6 cellular contexts compared by ENCODE assay signal in the genomic region with DNA sequence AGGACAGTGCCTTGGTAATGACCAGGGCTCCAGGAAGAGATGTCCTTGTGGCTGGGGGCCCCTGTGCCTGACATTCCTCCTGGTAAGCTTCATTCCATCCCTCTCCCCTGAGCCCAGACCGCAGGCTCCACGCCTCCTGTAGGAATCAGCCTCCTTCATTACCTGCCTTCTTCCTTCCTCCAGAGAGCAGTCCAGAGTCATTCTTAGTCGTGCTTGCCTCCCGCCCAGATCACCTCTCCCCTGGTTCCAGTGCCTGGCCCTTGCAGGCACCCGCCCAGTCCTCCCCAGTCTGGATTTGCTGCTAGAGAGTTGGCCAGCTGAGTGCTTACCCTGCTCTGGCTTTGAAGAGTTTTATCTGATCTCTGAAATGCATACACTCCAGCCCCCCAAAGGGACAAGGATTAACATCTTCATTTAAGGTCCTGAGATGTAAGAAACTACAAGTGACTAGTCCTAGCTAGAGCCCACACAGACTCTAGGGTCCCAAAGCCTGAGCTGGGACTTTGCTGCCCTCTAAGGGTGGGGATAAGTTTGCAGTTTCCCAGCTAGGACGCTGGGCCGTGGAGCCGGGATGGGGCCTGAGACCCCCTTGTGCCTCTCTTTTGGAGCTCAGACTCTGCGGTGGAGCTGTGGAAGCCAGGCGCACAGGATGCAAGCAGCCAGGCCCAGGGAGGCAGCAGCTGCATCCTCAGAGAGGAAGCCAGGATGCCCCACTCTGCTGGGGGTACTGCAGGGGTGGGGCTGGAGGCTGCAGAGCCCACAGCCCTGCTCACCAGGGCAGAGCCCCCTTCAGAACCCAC. TPM values are rescaled to one million over a fixed set of nuclear protein-coding genes. Genes with fewer than 3 reads are reported as not detected.
DNase-seq lines count a peak whose midpoint lies in the region; ATAC-seq lines count a peak whose summit lies in the region.

No MANE protein-coding gene starts in this region.

- peak; percentile 42 for ATAC-seq in HG03469 (IDR thresholded peaks at IDR 0.05; ENCODE audit: unreplicated experiment)
- ATAC-seq in left lobe of liver = peak; percentile 53
- no peak for ATAC-seq in GM18907 (IDR thresholded peaks at IDR 0.05; ENCODE audit: unreplicated experiment)
- ATAC-seq in HG03571 (IDR thresholded peaks at IDR 0.05; ENCODE audit: unreplicated experiment) = no peak

- DNase-seq in AML-193 (lab: John Stamatoyannopoulos, UW) = peak; percentile 27 to 39
- DNase-seq in activated T-cell treated with anti-CD3 and anti-CD28 coated beads for 24 hours (ENCODE audit: low read depth) = peak; percentile 28
- DNase-seq in left lobe of liver (ENCODE audit: low spot score) = no peak

RNA-seq across cellular contexts. Expression of a gene that starts 1.6 kb away (rescaled TPM):
- 94.0 TPM for total RNA-seq in left lobe of liver

RNA-seq across cellular contexts. Expression of a gene that starts 10.6 kb away (rescaled TPM):
- 24.4 TPM for total RNA-seq in left lobe of liver

RNA-seq across cellular contexts. Expression of a gene that starts 10.8 kb away (rescaled TPM):
- 72.9 TPM for total RNA-seq in left lobe of liver

RNA-seq across cellular contexts. Expression of a gene that starts 44.6 kb away (rescaled TPM):
- 15.4 TPM for total RNA-seq in left lobe of liver

Comparison
In these comparisons a context has a peak if more than half of its experiments do, and no peak if none do; other contexts are left out.
1. ATAC-seq: peak in HG03469 (single experiment) and left lobe of liver (single experiment); none in GM18907 (single experiment) and HG03571 (single experiment).